In the genomic region with DNA sequence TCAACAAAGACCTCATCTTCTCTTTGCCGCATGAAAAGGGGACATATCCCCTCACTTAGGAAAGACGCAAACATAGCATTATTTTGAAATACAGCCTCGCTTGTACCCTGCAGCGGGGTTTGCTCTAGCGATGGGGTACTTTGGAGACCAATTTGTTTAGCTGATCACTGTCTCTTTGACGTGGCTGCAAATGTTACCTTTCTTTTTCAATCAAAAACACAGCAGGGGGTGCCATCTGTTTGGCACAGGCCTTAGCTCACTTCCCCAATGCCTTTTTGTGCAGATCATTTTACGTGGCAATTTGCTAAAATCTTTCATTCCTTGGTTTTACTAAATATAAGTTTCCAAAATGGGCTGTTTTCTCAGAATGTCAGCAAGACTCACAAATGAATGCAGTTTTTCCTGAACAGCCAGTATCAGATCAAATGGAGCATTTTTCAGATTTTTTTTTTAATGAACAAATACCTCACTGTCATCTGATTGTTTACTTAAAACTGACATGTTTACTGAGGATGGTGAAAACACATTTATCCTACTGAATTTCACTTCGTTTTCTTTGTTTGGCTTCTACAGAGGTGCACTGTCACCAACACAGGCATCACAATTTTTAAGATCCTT, we compare ENCODE assay signal across 14 cellular contexts.
A peak's percentile ranks its signal among the peaks of the same experiment; 100 is the strongest.
DNase-seq lines count a peak whose midpoint lies in the region; ATAC-seq lines count a peak whose summit lies in the region.
"Had no signal": no experiment of that assay in that cellular context is flagged by ENCODE, and none has a peak within 500 bp of the region (broad histone marks: within the 10 kb centered on the region; RNA-seq: fewer than 3 reads in every experiment).

No MANE protein-coding gene starts in this region.

- H3K36me3 ChIP-seq in ES-I3 (ENCODE audit: insufficient read depth, low read length) = no peaks in the 10 kb centered on the region
- H3K36me3 ChIP-seq in NT2/D1 (ENCODE audit: insufficient read depth, insufficient read length, low read length) = no peaks in the 10 kb centered on the region
- H3K36me3 ChIP-seq in MG63 = no peaks in the 10 kb centered on the region
- no peaks in the 10 kb centered on the region for H3K36me3 ChIP-seq in Karpas-422 (ENCODE audit: insufficient read depth, low read length)
- H3K36me3 ChIP-seq: breast epithelium had no signal

- H3K9me3 ChIP-seq in ES-I3 (ENCODE audit: control insufficient read depth, insufficient read depth, low read length) (no peaks in the 10 kb centered on the region), NT2/D1 (ENCODE audit: insufficient read depth, low read length) (no peaks in the 10 kb centered on the region), MG63 (no peaks in the 10 kb centered on the region), Karpas-422 (ENCODE audit: low read length) (no peaks in the 10 kb centered on the region)
- H3K9me3 ChIP-seq: breast epithelium had no signal

- H3K4me2 ChIP-seq in Karpas-422 (ENCODE audit: low read depth, low read length, poor library complexity, severe bottlenecking) = no peak overlapping the region

- H2AFZ ChIP-seq in Karpas-422 (ENCODE audit: low read length) = no peak overlapping the region

- H3K9ac ChIP-seq in ES-I3 (ENCODE audit: low read depth, low read length) = peak overlapping the region; percentile 13; the same call in 1 of the 2 replicates
- H3K9ac ChIP-seq in NT2/D1 (ENCODE audit: insufficient read length, low read depth) = no peak overlapping the region
- no peak overlapping the region for H3K9ac ChIP-seq in Karpas-422 (ENCODE audit: low read length)

- H3K27me3 ChIP-seq in NT2/D1 (ENCODE audit: insufficient read depth, insufficient read length) (no peaks in the 10 kb centered on the region), layer of hippocampus (ENCODE audit: control insufficient read depth, insufficient read depth, low read length) (no peaks in the 10 kb centered on the region), MG63 (peaks cover 4% of the 10 kb centered on the region), Karpas-422 (ENCODE audit: low read length) (no peaks in the 10 kb centered on the region)
- H3K27me3 ChIP-seq: breast epithelium had no signal

- H3K79me2 ChIP-seq in Karpas-422 (ENCODE audit: low read length) = no peaks in the 10 kb centered on the region

- no peak for ATAC-seq in GM18909 (IDR thresholded peaks at IDR 0.05; ENCODE audit: poor library complexity, unreplicated experiment)

- peak; percentile 87 to 92 for DNase-seq in NCI-H1930 (lab: John Stamatoyannopoulos, UW)
- DNase-seq in NT2/D1 (ENCODE audit: low read depth, low spot score) = peak; percentile 39
- no peak for DNase-seq in 8988T
- DNase-seq in MG63 = no peak
- DNase-seq in Karpas-422 = no peak
- DNase-seq: activated naive CD4-positive, alpha-beta T cell treated with Interleukin-2 at 50 U/mL for 16 hours; DND-41; mammary epithelial cell; NCI-H2029; Right ventricle myocardium superior had no signal

- H3K9me2 ChIP-seq in Karpas-422 (replicated peaks; ENCODE audit: insufficient read depth, low read length) = no peaks in the 10 kb centered on the region

- H3K4me3 ChIP-seq in NT2/D1 (ENCODE audit: insufficient read length, low read depth) (no peak overlapping the region), MG63 (no peak overlapping the region), Karpas-422 (ENCODE audit: low read length) (no peak overlapping the region)
- H3K4me3 ChIP-seq: breast epithelium had no signal

- no peaks in the 10 kb centered on the region; the same call in 1 of the 2 replicates for H4K20me1 ChIP-seq in Karpas-422 (ENCODE audit: insufficient read depth, low read depth, low read length)

- H3K4me1 ChIP-seq in ES-I3 (ENCODE audit: insufficient read depth, low read length) = peaks cover 42% of the 10 kb centered on the region; the same call in 1 of the 2 replicates
- no peaks in the 10 kb centered on the region for H3K4me1 ChIP-seq in NT2/D1 (ENCODE audit: insufficient read depth, insufficient read length)
- no peaks in the 10 kb centered on the region for H3K4me1 ChIP-seq in Karpas-422 (ENCODE audit: low read length)
- H3K4me1 ChIP-seq: breast epithelium had no signal

- H3K27ac ChIP-seq in layer of hippocampus (ENCODE audit: low read depth, low read length) = peak overlapping the region; percentile 33
- H3K27ac ChIP-seq in Karpas-422 (ENCODE audit: low read length) = no peak overlapping the region
- H3K27ac ChIP-seq: breast epithelium had no signal

Comparison
In these comparisons a context has a peak if more than half of its experiments do, and no peak if none do; other contexts are left out.
1. DNase-seq: peak in NCI-H1930 (2 of 2) and NT2/D1 (single experiment); none in 8988T (single experiment), MG63 (single experiment) and Karpas-422 (single experiment).